In the genomic region with DNA sequence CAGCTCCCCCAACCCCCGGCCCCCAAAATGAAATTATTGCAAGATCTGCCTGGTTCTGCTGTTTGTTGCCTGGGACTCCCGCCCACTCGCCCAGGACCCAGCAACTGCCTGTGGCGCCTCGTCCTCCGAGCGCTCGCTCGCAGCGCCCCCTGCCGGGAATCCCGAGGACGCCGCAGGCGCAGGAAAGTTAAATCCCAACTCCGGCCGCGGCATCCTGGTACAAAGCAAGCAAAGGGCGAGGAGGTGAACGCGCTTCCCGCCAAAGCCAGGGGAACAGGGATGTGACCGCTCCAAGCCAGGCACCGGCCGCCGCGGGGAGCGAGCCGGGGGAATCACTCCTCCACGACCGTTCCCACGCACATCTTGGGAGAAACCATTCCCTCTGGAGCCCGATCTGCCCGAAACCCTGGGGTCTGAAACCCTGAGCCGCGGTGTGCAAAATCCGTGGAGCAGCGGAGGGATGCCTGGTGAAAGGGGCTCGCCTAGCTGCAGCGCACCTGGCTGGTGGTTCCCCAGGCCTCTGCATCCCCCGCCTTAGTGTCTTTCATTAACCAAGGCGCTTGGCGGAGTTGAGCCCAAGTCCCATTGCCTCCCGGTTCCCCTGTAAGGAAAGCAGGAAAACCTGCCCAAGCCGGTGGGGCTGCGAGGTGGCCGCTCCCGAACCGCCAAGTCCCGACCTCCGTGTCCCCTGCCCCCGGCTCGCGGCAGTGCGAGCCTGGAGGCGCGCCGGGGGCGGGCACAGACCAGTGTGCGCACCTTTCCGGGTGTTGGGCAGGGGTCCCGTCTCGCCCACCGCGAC, we compare ENCODE assay signal across 8 cellular contexts. TPM values are rescaled to one million over a fixed set of nuclear protein-coding genes. Genes with fewer than 3 reads are reported as not detected.
DNase-seq lines count a peak whose midpoint lies in the region; ATAC-seq and TF ChIP-seq lines count a peak whose summit lies in the region.

No MANE protein-coding gene starts in this region.

- no peak for TF ChIP-seq EP300 in esophagus muscularis mucosa (IDR thresholded peaks at IDR 0.05)

- ATAC-seq in HG02840 (IDR thresholded peaks at IDR 0.05; ENCODE audit: low FRiP score, unreplicated experiment), result no peak

- peak overlapping the region; percentile 82 for H2AFZ ChIP-seq in GM23248

- intact Hi-C loops in esophagus muscularis mucosa (cut with DNase I), result no loop called here

- H3K27ac ChIP-seq in GM23248, result peak overlapping the region; percentile 69
- H3K27ac ChIP-seq in esophagus muscularis mucosa (replicated peaks in 1 of 4), result peak overlapping the region; percentile 30 to 88 (median 66)

- H3K4me3 ChIP-seq in GM23248 (peak overlapping the region; percentile 84), esophagus muscularis mucosa (peak overlapping the region; percentile 74 to 89 (median 77)), mononuclear cell (ENCODE audit: low read length) (peak overlapping the region; percentile 18)

- in situ Hi-C loops in GM23248 (cut with MboI), result loop anchor here (10.0 kb wide), 1 partner anchor 600 kb away; no protein-coding TSS in a partner anchor

- H3K79me2 ChIP-seq in GM23248 (ENCODE audit: insufficient read depth), result peaks cover 87% of the 10 kb centered on the region

- H3K36me3 ChIP-seq in GM23248 (ENCODE audit: low read depth) (peaks cover 13% of the 10 kb centered on the region), esophagus muscularis mucosa (peaks cover 0 to 9% (median 5%) of the 10 kb centered on the region in 4 donors)

- H3K9me3 ChIP-seq in GM23248 (ENCODE audit: low read depth), result no peaks in the 10 kb centered on the region
- no peaks in the 10 kb centered on the region for H3K9me3 ChIP-seq in esophagus muscularis mucosa
- no peaks in the 10 kb centered on the region for H3K9me3 ChIP-seq in mononuclear cell (ENCODE audit: low read depth, low read length)

- peaks cover 18% of the 10 kb centered on the region for H3F3A ChIP-seq in GM23248 (ENCODE audit: insufficient read depth)

- H3K4me1 ChIP-seq in GM23248 (ENCODE audit: insufficient read depth) (peaks cover 27% of the 10 kb centered on the region), esophagus muscularis mucosa (peaks cover 14 to 42% (median 38%) of the 10 kb centered on the region in 4 donors), mononuclear cell (ENCODE audit: insufficient read depth, low read length) (no peaks in the 10 kb centered on the region)

- no peaks in the 10 kb centered on the region for H3K27me3 ChIP-seq in GM23248 (replicated peaks; ENCODE audit: insufficient read depth)
- peaks cover 0 to 24% (median 4%) of the 10 kb centered on the region in 4 donors for H3K27me3 ChIP-seq in esophagus muscularis mucosa
- peaks cover 42% of the 10 kb centered on the region for H3K27me3 ChIP-seq in mononuclear cell (ENCODE audit: insufficient read depth, low read length)

- H3K4me2 ChIP-seq in GM23248 (ENCODE audit: unreplicated experiment), result peak overlapping the region; percentile 100

- no peak for TF ChIP-seq POLR2A in esophagus muscularis mucosa (IDR thresholded peaks at IDR 0.05; ENCODE audit: low read depth)

- no peaks in the 10 kb centered on the region for H4K20me1 ChIP-seq in GM23248 (ENCODE audit: insufficient read depth)

- TF ChIP-seq CTCF in esophagus muscularis mucosa (IDR thresholded peaks at IDR 0.05), result peak; percentile 72 to 92 (median 83)

- no peaks in the 10 kb centered on the region for H3K9me2 ChIP-seq in GM23248 (ENCODE audit: insufficient read depth)

- peak overlapping the region; percentile 97 for H3K9ac ChIP-seq in GM23248

- 1% methylated on average over 62 to 65 of the region's 65 CpGs for WGBS in GM23248 (ENCODE audit: low coverage in 1 of 2, low lambda C conversion rate in 2 of 2, missing lambda C conversion rate in 2 of 2), 2 experiments
- WGBS in esophagus muscularis mucosa, result 0% methylated on average over 4 of the region's 65 CpGs

- DNase-seq in GM03348 (ENCODE audit: low spot score) (peak; percentile 88), GM23248 (peak; percentile 93), NCI-H1048 (lab: John Stamatoyannopoulos, UW) (peak; percentile 64), esophagus muscularis mucosa (ENCODE audit: extremely low spot score) (no peak)
- DNase-seq in activated CD4-positive, alpha-beta T cell treated with anti-CD3 and anti-CD28 coated beads, Interleukin-2, amount 50 U/mL, for 4 hours, result peak; percentile 8 to 17
- peak; percentile 30 for DNase-seq in stimulated activated naive CD4-positive, alpha-beta T cell treated with Interleukin-2 at 50 U/mL for 16 hours (lab: John Stamatoyannopoulos, UW)

RNA-seq across cellular contexts. Expression of a gene that starts 1.2 kb away (rescaled TPM):
- 38.2 and 40.1 TPM in 2 replicates for total RNA-seq in GM23248 (2014; rRNA removed; shearing (Covaris generic))
- polyA plus RNA-seq in GM23248 (2016; fragmentation: Nextera tagmentation; extraction: Ambion mirVana), result 29.7 and 33.5 TPM in 2 replicates
- total RNA-seq in esophagus muscularis mucosa (1 to 10 TPM; 2.1 to 5.6 (median 3.5) TPM), mononuclear cell (0.84 TPM)

Comparison
In these comparisons a context has a peak if more than half of its experiments do, and no peak if none do; other contexts are left out.
1. H3K4me3 ChIP-seq: peak in every context shown above with its lines; median percentile 84 in GM23248; 77 in esophagus muscularis mucosa; 18 in mononuclear cell.